In the genomic region with DNA sequence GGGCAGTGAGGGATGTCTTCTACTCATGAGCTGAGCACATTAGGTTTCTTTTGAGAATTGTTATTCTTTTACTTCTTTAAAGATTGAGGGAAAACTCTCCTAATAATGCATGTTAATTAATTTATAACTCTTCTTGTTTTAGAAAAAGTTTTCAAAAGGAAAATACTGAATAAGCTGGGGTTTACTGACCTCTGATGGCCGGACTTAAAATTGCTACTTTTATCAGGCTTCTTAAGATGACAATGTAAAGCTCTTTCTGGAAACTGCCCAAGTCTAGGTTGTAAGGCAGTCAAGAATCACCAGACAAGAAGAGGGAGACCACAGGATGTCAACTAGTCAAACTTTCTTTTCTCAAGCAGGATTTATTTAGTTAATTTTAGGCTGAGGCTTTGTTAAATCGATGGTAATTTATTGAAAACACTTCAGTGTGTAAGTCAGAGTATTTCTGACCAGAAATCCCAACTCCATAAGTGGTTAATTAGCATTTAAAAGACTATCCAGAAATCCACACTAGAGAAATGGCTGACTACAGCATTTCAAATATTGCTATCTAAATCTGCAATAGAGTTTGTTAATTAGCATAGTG, we compare ENCODE assay signal across 8 cellular contexts.
A peak's percentile ranks its signal among the peaks of the same experiment; 100 is the strongest.
DNase-seq lines count a peak whose midpoint lies in the region; ATAC-seq, FAIRE-seq and TF ChIP-seq lines count a peak whose summit lies in the region.

No MANE protein-coding gene starts in this region.

- no peak overlapping the region for H3K9ac ChIP-seq in K562 (ENCODE audit: insufficient read depth in 1 of 2, low read depth in 2 of 2, low read length in 2 of 2)

- ATAC-seq in GM21390 (IDR thresholded peaks at IDR 0.05; ENCODE audit: unreplicated experiment) (peak; percentile 62), K562 (peak; percentile 80), lung (ENCODE audit: insufficient read depth, low FRiP score) (no peak), GM21737 (IDR thresholded peaks at IDR 0.05; ENCODE audit: unreplicated experiment) (no peak)

- H3K27ac ChIP-seq in C4-2B, result no peak overlapping the region
- no peak overlapping the region for H3K27ac ChIP-seq in K562 (ENCODE audit: extremely low read depth, low read depth, low read length)
- no peak overlapping the region for H3K27ac ChIP-seq in lung (ENCODE audit: low read depth in 1 of 2, low read length in 1 of 2)

- whole genome bisulfite sequencing in K562 (ENCODE audit: insufficient coverage, low coverage, missing lambda C conversion rate), result 0% methylated on average over 2 of the region's 2 CpGs
- 3 to 5% methylated on average over 2 of the region's 2 CpGs for WGBS in lung, 2 donors

- peak; percentile 86 for TF ChIP-seq CTCF in C4-2B (conservative IDR thresholded peaks at IDR 0.05)
- peak; percentile 41 to 81 (median 56); a peak in 4 of 6 replicates for TF ChIP-seq CTCF in K562 (IDR thresholded peaks at IDR 0.05 in 2 of 3, conservative IDR thresholded peaks at IDR 0.05 in 1 of 3; ENCODE audit: insufficient read depth in 2 of 3, low read depth in 1 of 3, low read length in 3 of 3)
- TF ChIP-seq CTCF in lung (IDR thresholded peaks at IDR 0.05; ENCODE audit: control extremely low read depth, extremely low read depth), result peak; percentile 12

- in situ Hi-C loops in K562 (cut with MboI), result loop anchor here (25.0 kb wide), 1 partner anchor 632 kb away; no protein-coding TSS in a partner anchor

- BruUV-seq in K562 (replicated peaks; lab: Mats Ljungman, UMichigan), result no TSS peak

- no peak overlapping the region for H2AFZ ChIP-seq in K562 (ENCODE audit: low read depth, low read length)

- peak; percentile 76 to 80 for TF ChIP-seq RAD21 in K562 (CRISPR knock-in tag; conservative IDR thresholded peaks at IDR 0.05 in 1 of 2, IDR thresholded peaks at IDR 0.05 in 1 of 2)

- H3K4me1 ChIP-seq in K562 (replicated peaks in 1 of 2; ENCODE audit: control insufficient read depth in 2 of 2, insufficient read depth in 2 of 2, low read length in 2 of 2), result no peaks in the 10 kb centered on the region
- H3K4me1 ChIP-seq in lung (ENCODE audit: control insufficient read depth in 2 of 2, insufficient read depth in 2 of 2, low read length in 2 of 2), result peaks cover 0 to 1% of the 10 kb centered on the region in 2 donors

- no peaks in the 10 kb centered on the region for H4K20me1 ChIP-seq in K562 (replicated peaks; ENCODE audit: control insufficient read depth, insufficient read depth, low read length)

- H3K4me3 ChIP-seq in K562 (no peak overlapping the region), lung (no peak overlapping the region)

- H3K4me2 ChIP-seq in K562 (ENCODE audit: insufficient read depth, low read length), result no peak overlapping the region

- H3K27me3 ChIP-seq in K562 (ENCODE audit: control insufficient read depth in 2 of 2, insufficient read depth in 2 of 2, low read length in 2 of 2) (no peaks in the 10 kb centered on the region), lung (ENCODE audit: control insufficient read depth, insufficient read depth) (no peaks in the 10 kb centered on the region)

- TF ChIP-seq EP300 in K562 (IDR thresholded peaks at IDR 0.05; ENCODE audit: low read length), result no peak

- FAIRE-seq in K562 (lab: Jason Lieb, UNC), result peak; percentile 76

- H3K79me2 ChIP-seq in K562 (ENCODE audit: control insufficient read depth, insufficient read depth, low read length), result no peaks in the 10 kb centered on the region

- no peaks in the 10 kb centered on the region for H3K36me3 ChIP-seq in K562 (ENCODE audit: control insufficient read depth, insufficient read depth, low read length)
- H3K36me3 ChIP-seq in lung (ENCODE audit: control insufficient read depth in 2 of 2, insufficient read depth in 2 of 2, low read length in 2 of 2), result no peaks in the 10 kb centered on the region

- CTCF ChIA-PET in K562 (lab: Yijun Ruan, JAX; ENCODE audit: low intra/inter-chr PET ratio), result interaction anchor here (0.6 to 1.1 kb wide), 3 partner anchors 156 to 488 kb away, joined by 3 read pairs; no protein-coding TSS in a partner anchor

- DNase-seq in NCI-H2227 (lab: John Stamatoyannopoulos, UW; ENCODE audit: unreplicated experiment) (peak; percentile 71), K562 (ENCODE audit: extremely low read depth in 1 of 4, low spot score in 3 of 4) (peak; percentile 13 to 69 (median 35)), lung (ENCODE audit: low spot score) (no peak), activated gamma-delta T cell (lab: John Stamatoyannopoulos, UW) (no peak)
- no peak for DNase-seq in stimulated activated CD4-positive, alpha-beta T cell treated with anti-CD3 and anti-CD28 coated beads, Interleukin-4, amount 100 ng/mL, for 1 hour

- TF ChIP-seq POLR2A in K562 (conservative IDR thresholded peaks at IDR 0.05), result no peak

- intact Hi-C loops in K562 (cut with micrococcal nuclease), result loop anchor here (2.0 to 5.0 kb wide), 6 partner anchors 82 to 632 kb away; no protein-coding TSS in a partner anchor

- POLR2A ChIA-PET in K562 (lab: Yijun Ruan, JAX), result interaction anchor here (0.7 to 0.9 kb wide), 2 partner anchors 11 to 18 kb away, joined by 3 to 5 read pairs; no protein-coding TSS in a partner anchor

- H3K9me3 ChIP-seq in K562 (replicated peaks; ENCODE audit: control insufficient read depth, insufficient read depth, low read depth, low read length) (no peaks in the 10 kb centered on the region), lung (ENCODE audit: control insufficient read depth in 2 of 2, insufficient read depth in 1 of 2, low read length in 1 of 2) (no peaks in the 10 kb centered on the region)

- H3K9me1 ChIP-seq in K562 (ENCODE audit: control insufficient read depth, insufficient read depth, low read length), result no peaks in the 10 kb centered on the region

TF ChIP-seq in K562, 482 proteins besides CTCF, POLR2A, EP300 and RAD21:
- no peak for TF ChIP-seq SIN3A (IDR thresholded peaks at IDR 0.05; ENCODE audit: borderline replicate concordance in 2 of 2, control insufficient read depth in 1 of 2, low read depth in 2 of 2, low read length in 2 of 2)
- no peak for TF ChIP-seq RBM25 (IDR thresholded peaks at IDR 0.05; ENCODE audit: low read depth, low read length, severe bottlenecking)
- TF ChIP-seq CREB3 (tag; conservative IDR thresholded peaks at IDR 0.05; ENCODE audit: low read depth), result no peak
- 0 out of 2 replicates have a peak, but pooled peaks have one; percentile 8 for TF ChIP-seq ZNF316 (IDR thresholded peaks at IDR 0.05)
- no peak for TF ChIP-seq DNMT1 (IDR thresholded peaks at IDR 0.05)
- TF ChIP-seq ZNF561 (CRISPR knock-in tag; conservative IDR thresholded peaks at IDR 0.05), result no peak
- no peak for TF ChIP-seq RUNX1 (IDR thresholded peaks at IDR 0.05; ENCODE audit: low read depth)

Comparison
In these comparisons a context has a peak if more than half of its experiments do, and no peak if none do; other contexts are left out.
1. CTCF ChIP-seq: peak in every context shown above with its lines; median percentile 86 in C4-2B; 56 in K562; 12 in lung.
2. ATAC-seq: peak in GM21390 (single experiment) and K562 (single experiment); none in lung (single experiment) and GM21737 (single experiment).
3. DNase-seq: peak in NCI-H2227 (single experiment) and K562 (4 of 4); none in lung (single experiment), activated gamma-delta T cell (single experiment) and stimulated activated CD4-positive, alpha-beta T cell treated with anti-CD3 and anti-CD28 coated beads, Interleukin-4, amount 100 ng/mL, for 1 hour (single experiment).